In genomic region chr9:127916665-127917581, GRCh38 we compare ENCODE assay signal across 1 cellular context.
TF ChIP-seq lines count a peak whose summit lies in the region.

Gene ST6GALNAC4 (minus strand): TSS chr9:127917041. CDS start chr9:127916419, 622 bp downstream.

TF ChIP-seq in HepG2, 621 proteins besides CTCF, POLR2A, EP300 and RAD21 (continued from another document and continues in another):
- TF ChIP-seq ZUFSP (CRISPR knock-in tag; IDR thresholded peaks at IDR 0.05; ENCODE audit: borderline replicate concordance) (no peak), MED13 (CRISPR knock-in tag; IDR thresholded peaks at IDR 0.05) (no peak), ZBED4 (CRISPR knock-in tag; IDR thresholded peaks at IDR 0.05; ENCODE audit: borderline replicate concordance) (peak; percentile 93; the same call in 1 of the 2 replicates), ZNF501 (CRISPR knock-in tag; IDR thresholded peaks at IDR 0.05) (0 out of 2 replicates have a peak, but pooled peaks have one; percentile 25), HCFC1 (IDR thresholded peaks at IDR 0.05; ENCODE audit: low read depth, low read length) (no peak), SKIL (CRISPR knock-in tag; IDR thresholded peaks at IDR 0.05; ENCODE audit: borderline replicate concordance) (no peak), POGK (CRISPR knock-in tag; conservative IDR thresholded peaks at IDR 0.05) (no peak), ZNF792 (CRISPR knock-in tag; IDR thresholded peaks at IDR 0.05) (peak; percentile 34; the same call in 1 of the 2 replicates), HOXA3 (CRISPR knock-in tag; IDR thresholded peaks at IDR 0.05) (peak; percentile 46; the same call in 1 of the 2 replicates), STAT5B (CRISPR knock-in tag; IDR thresholded peaks at IDR 0.05) (no peak), ZNF768 (CRISPR knock-in tag; IDR thresholded peaks at IDR 0.05) (peak; percentile 18; the same call in 1 of the 2 replicates), MED1 (CRISPR knock-in tag; IDR thresholded peaks at IDR 0.05) (no peak), ATF6 (CRISPR knock-in tag; conservative IDR thresholded peaks at IDR 0.05) (no peak), FOXA3 (CRISPR knock-in tag; IDR thresholded peaks at IDR 0.05) (no peak), ATF5 (CRISPR knock-in tag; IDR thresholded peaks at IDR 0.05; ENCODE audit: low read depth) (no peak), CC2D1A (CRISPR knock-in tag; IDR thresholded peaks at IDR 0.05) (no peak), THAP11 (CRISPR knock-in tag; IDR thresholded peaks at IDR 0.05) (peak; percentile 15; the same call in 1 of the 2 replicates), KDM5A (IDR thresholded peaks at IDR 0.05; ENCODE audit: borderline replicate concordance, low read length) (peak; percentile 42; the same call in 1 of the 2 replicates), MYC (CRISPR knock-in tag; IDR thresholded peaks at IDR 0.05; ENCODE audit: borderline replicate concordance) (peak; percentile 24; the same call in 1 of the 2 replicates), RFXANK (CRISPR knock-in tag; IDR thresholded peaks at IDR 0.05) (no peak), YEATS4 (CRISPR knock-in tag; IDR thresholded peaks at IDR 0.05; ENCODE audit: borderline replicate concordance) (0 out of 2 replicates have a peak, but pooled peaks have one; percentile 34), GABPB1 (CRISPR knock-in tag; IDR thresholded peaks at IDR 0.05) (peak; percentile 45; the same call in 1 of the 2 replicates), ASH2L (IDR thresholded peaks at IDR 0.05; ENCODE audit: insufficient read length, low read depth, low read length) (no peak), ZBTB20 (CRISPR knock-in tag; IDR thresholded peaks at IDR 0.05; ENCODE audit: borderline replicate concordance, low read depth) (no peak), HDAC1 (CRISPR knock-in tag; IDR thresholded peaks at IDR 0.05) (no peak), ZNF576 (CRISPR knock-in tag; IDR thresholded peaks at IDR 0.05) (no peak), KLF16 (CRISPR knock-in tag; IDR thresholded peaks at IDR 0.05) (peak in 1 of 2 experiments; percentile 65; a peak in 1 of 4 replicates), FOXK1 (CRISPR knock-in tag; IDR thresholded peaks at IDR 0.05; ENCODE audit: borderline replicate concordance, low read depth) (no peak), KAT7 (CRISPR knock-in tag; IDR thresholded peaks at IDR 0.05; ENCODE audit: borderline replicate concordance) (0 out of 2 replicates have a peak, but pooled peaks have one; percentile 46), ZNF839 (CRISPR knock-in tag; IDR thresholded peaks at IDR 0.05; ENCODE audit: borderline replicate concordance) (no peak)
- TF ChIP-seq, protein P1, sequence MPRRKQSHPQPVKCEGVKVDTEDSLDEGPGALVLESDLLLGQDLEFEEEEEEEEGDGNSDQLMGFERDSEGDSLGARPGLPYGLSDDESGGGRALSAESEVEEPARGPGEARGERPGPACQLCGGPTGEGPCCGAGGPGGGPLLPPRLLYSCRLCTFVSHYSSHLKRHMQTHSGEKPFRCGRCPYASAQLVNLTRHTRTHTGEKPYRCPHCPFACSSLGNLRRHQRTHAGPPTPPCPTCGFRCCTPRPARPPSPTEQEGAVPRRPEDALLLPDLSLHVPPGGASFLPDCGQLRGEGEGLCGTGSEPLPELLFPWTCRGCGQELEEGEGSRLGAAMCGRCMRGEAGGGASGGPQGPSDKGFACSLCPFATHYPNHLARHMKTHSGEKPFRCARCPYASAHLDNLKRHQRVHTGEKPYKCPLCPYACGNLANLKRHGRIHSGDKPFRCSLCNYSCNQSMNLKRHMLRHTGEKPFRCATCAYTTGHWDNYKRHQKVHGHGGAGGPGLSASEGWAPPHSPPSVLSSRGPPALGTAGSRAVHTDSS (CRISPR knock-in tag; conservative IDR thresholded peaks at IDR 0.05): no peak
- TF ChIP-seq, protein P2, sequence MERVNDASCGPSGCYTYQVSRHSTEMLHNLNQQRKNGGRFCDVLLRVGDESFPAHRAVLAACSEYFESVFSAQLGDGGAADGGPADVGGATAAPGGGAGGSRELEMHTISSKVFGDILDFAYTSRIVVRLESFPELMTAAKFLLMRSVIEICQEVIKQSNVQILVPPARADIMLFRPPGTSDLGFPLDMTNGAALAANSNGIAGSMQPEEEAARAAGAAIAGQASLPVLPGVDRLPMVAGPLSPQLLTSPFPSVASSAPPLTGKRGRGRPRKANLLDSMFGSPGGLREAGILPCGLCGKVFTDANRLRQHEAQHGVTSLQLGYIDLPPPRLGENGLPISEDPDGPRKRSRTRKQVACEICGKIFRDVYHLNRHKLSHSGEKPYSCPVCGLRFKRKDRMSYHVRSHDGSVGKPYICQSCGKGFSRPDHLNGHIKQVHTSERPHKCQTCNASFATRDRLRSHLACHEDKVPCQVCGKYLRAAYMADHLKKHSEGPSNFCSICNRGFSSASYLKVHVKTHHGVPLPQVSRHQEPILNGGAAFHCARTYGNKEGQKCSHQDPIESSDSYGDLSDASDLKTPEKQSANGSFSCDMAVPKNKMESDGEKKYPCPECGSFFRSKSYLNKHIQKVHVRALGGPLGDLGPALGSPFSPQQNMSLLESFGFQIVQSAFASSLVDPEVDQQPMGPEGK (CRISPR knock-in tag; IDR thresholded peaks at IDR 0.05): peak; percentile 46; the same call in 1 of the 2 replicates
- TF ChIP-seq, protein P3, sequence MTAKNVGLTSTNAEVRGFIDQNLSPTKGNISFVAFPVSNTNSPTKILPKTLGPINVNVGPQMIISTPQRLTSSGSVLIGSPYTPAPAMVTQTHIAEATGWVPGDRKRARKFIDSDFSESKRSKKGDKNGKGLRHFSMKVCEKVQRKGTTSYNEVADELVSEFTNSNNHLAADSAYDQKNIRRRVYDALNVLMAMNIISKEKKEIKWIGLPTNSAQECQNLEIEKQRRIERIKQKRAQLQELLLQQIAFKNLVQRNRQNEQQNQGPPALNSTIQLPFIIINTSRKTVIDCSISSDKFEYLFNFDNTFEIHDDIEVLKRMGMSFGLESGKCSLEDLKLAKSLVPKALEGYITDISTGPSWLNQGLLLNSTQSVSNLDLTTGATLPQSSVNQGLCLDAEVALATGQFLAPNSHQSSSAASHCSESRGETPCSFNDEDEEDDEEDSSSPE (CRISPR knock-in tag; IDR thresholded peaks at IDR 0.05): no peak
- TF ChIP-seq, protein P4, sequence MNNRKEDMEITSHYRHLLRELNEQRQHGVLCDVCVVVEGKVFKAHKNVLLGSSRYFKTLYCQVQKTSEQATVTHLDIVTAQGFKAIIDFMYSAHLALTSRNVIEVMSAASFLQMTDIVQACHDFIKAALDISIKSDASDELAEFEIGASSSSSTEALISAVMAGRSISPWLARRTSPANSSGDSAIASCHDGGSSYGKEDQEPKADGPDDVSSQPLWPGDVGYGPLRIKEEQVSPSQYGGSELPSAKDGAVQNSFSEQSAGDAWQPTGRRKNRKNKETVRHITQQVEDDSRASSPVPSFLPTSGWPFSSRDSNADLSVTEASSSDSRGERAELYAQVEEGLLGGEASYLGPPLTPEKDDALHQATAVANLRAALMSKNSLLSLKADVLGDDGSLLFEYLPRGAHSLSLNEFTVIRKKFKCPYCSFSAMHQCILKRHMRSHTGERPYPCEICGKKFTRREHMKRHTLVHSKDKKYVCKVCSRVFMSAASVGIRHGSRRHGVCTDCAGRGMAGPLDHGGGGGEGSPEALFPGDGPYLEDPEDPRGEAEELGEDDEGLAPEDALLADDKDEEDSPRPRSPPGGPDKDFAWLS (CRISPR knock-in tag; IDR thresholded peaks at IDR 0.05; ENCODE audit: borderline replicate concordance): no peak
- TF ChIP-seq, protein P5, sequence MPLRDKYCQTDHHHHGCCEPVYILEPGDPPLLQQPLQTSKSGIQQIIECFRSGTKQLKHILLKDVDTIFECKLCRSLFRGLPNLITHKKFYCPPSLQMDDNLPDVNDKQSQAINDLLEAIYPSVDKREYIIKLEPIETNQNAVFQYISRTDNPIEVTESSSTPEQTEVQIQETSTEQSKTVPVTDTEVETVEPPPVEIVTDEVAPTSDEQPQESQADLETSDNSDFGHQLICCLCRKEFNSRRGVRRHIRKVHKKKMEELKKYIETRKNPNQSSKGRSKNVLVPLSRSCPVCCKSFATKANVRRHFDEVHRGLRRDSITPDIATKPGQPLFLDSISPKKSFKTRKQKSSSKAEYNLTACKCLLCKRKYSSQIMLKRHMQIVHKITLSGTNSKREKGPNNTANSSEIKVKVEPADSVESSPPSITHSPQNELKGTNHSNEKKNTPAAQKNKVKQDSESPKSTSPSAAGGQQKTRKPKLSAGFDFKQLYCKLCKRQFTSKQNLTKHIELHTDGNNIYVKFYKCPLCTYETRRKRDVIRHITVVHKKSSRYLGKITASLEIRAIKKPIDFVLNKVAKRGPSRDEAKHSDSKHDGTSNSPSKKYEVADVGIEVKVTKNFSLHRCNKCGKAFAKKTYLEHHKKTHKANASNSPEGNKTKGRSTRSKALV (CRISPR knock-in tag; IDR thresholded peaks at IDR 0.05): no peak
